Comparison of ENCODE assay signal across 7 cellular contexts in the genomic region with DNA sequence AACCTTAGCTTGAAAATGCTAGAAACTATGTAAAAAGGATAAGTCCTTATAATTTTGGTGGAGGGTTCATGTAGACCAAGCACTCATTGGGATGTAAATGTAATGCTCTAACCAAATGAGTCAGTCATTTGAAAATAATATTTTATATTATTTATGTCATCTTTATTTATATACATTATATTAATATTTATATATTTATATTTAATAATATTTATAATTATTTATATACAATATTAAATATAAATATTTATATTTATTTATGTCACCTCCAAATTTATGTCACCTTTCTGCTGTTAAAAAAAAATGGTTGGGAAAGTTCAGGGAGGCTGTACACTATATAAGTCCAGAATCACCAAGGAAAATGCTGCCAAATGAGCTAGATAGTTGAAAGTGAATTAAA.
"Had no signal": no experiment of that assay in that cellular context is flagged by ENCODE, and none has a peak within 500 bp of the region (broad histone marks: within the 10 kb centered on the region; RNA-seq: fewer than 3 reads in every experiment).

No MANE protein-coding gene starts in this region.

- H3K4me1 Mint-ChIP-seq: GM23338, H9 had no signal

- DNase-seq: H9, HCEC 1CT, IMR-90 had no signal

- H3K9me3 Mint-ChIP-seq: GM23338, H9 had no signal

- H3K4me3 Mint-ChIP-seq: GM23338, H9 had no signal

- ATAC-seq: GM23338 had no signal

- FAIRE-seq: H1, H54, HTR-8/SVneo had no signal

- H3K4me3 ChIP-seq: GM23338 had no signal

- H3K4me2 ChIP-seq: GM23338 had no signal

- H2AFZ ChIP-seq: GM23338 had no signal

- H3K27ac Mint-ChIP-seq: GM23338, H9 had no signal
